Comparison of ENCODE assay signal across 7 cellular contexts in the genomic region with DNA sequence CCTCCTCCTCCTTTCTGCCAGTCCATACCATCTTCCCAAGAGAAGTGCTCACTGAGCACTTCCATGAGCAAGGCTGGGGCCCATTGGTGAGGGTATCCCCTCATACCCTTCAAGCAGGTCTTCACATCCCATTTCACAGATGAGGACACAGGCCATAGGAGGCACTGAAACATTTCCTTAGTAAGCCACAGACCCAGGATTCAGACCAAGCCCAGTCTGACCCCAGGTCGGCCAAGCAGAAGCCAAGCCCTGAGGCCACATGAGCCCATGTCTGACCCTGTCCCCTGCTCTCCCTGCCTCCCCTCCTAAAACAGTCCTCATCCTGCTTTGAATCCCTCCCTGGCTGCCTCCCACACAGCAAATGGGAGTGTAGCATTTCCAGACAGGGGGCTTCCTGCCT.
"Had no signal": no experiment of that assay in that cellular context is flagged by ENCODE, and none has a peak within 500 bp of the region (broad histone marks: within the 10 kb centered on the region; RNA-seq: fewer than 3 reads in every experiment).

No MANE protein-coding gene starts in this region.

- H3K36me3 Mint-ChIP-seq: IgD-negative memory B cell had no signal

- ATAC-seq: HCT116, HepG2 had no signal

- DNase-seq: GM23248, GOT3, H7, KBM-7 had no signal

- H3K27ac Mint-ChIP-seq: IgD-negative memory B cell had no signal

- H3K4me3 Mint-ChIP-seq: IgD-negative memory B cell had no signal
